30 cellular contexts compared by ENCODE assay signal in genomic region chr11:95984035-95984434, GRCh38.
"Had no signal": no experiment of that assay in that cellular context is flagged by ENCODE, and none has a peak within 500 bp of the region (broad histone marks: within the 10 kb centered on the region; RNA-seq: fewer than 3 reads in every experiment).

No MANE protein-coding gene starts in this region.

- H3K27ac Mint-ChIP-seq: activated B cell treated with CpG ODN at 0.5 μM for 24 hours; activated CD4-positive, alpha-beta memory T cell treated with anti-CD3 and anti-CD28 coated beads for 36 hours; activated naive CD4-positive, alpha-beta T cell treated with anti-CD3 and anti-CD28 coated beads, Interleukin-2, amount 10 ng/mL, durations not matched to agents 7 days and 5 days had no signal

- ATAC-seq: activated T-cell treated with anti-CD3 and anti-CD28 coated beads, Interleukin-2, amount 50 U/mL, for 4 hours had no signal

- H3K4me3 Mint-ChIP-seq: activated B cell treated with CpG ODN at 0.5 μM for 24 hours; activated CD4-positive, alpha-beta memory T cell treated with anti-CD3 and anti-CD28 coated beads for 36 hours; activated naive CD4-positive, alpha-beta T cell treated with anti-CD3 and anti-CD28 coated beads, Interleukin-2, amount 10 ng/mL, durations not matched to agents 7 days and 5 days; activated naive CD8-positive, alpha-beta T cell treated with anti-CD3 and anti-CD28 coated beads for 36 hours; activated T-cell treated with anti-CD3 and anti-CD28 coated beads, Interleukin-2, amount 50 U/mL, for 4 hours; activated T-helper 1 cell treated with anti-CD3 and anti-CD28 coated beads, Interleukin-12 subunit alpha, Interleukin-12 subunit beta, Interleukin-2, Interleukin-4 antibody, amounts not matched to agents 30 ng/mL and 10 ng/mL and 1 ng/mL, durations not matched to agents 14 hours and 24 hours and 36 hours; brain had no signal

- H3K4me1 Mint-ChIP-seq: activated B cell treated with CpG ODN at 0.5 μM for 24 hours; activated naive CD4-positive, alpha-beta T cell treated with anti-CD3 and anti-CD28 coated beads, Interleukin-2, amount 10 ng/mL, durations not matched to agents 7 days and 5 days had no signal

- H3K27me3 Mint-ChIP-seq: activated B cell treated with CpG ODN at 0.5 μM for 24 hours; activated CD4-positive, alpha-beta memory T cell treated with anti-CD3 and anti-CD28 coated beads for 36 hours; activated naive CD4-positive, alpha-beta T cell treated with anti-CD3 and anti-CD28 coated beads, Interleukin-2, amount 10 ng/mL, durations not matched to agents 7 days and 5 days; activated naive CD8-positive, alpha-beta T cell treated with anti-CD3 and anti-CD28 coated beads for 36 hours had no signal

- H3K9me3 Mint-ChIP-seq: activated B cell treated with CpG ODN at 0.5 μM for 24 hours; activated CD4-positive, alpha-beta memory T cell treated with anti-CD3 and anti-CD28 coated beads for 36 hours; activated naive CD4-positive, alpha-beta T cell treated with anti-CD3 and anti-CD28 coated beads, Interleukin-2, amount 10 ng/mL, durations not matched to agents 7 days and 5 days; activated naive CD8-positive, alpha-beta T cell treated with anti-CD3 and anti-CD28 coated beads for 36 hours; activated T-cell treated with anti-CD3 and anti-CD28 coated beads, Interleukin-2, amount 50 U/mL, for 4 hours; activated T-helper 1 cell treated with anti-CD3 and anti-CD28 coated beads, Interleukin-12 subunit alpha, Interleukin-12 subunit beta, Interleukin-2, Interleukin-4 antibody, amounts not matched to agents 30 ng/mL and 10 ng/mL and 1 ng/mL, durations not matched to agents 14 hours and 24 hours and 36 hours; brain had no signal

- DNase-seq: activated B cell treated with CpG ODN at 0.5 μM for 24 hours; activated CD4-positive, alpha-beta memory T cell treated with anti-CD3 and anti-CD28 coated beads for 36 hours; activated CD4-positive, alpha-beta T cell treated with anti-CD3 and anti-CD28 coated beads for 4 hours; activated CD4-positive, alpha-beta T cell treated with anti-CD3 and anti-CD28 coated beads, Interleukin-2, amount 50 U/mL, for 1 hour; activated CD4-positive, CD25-positive, alpha-beta regulatory T cell treated with anti-CD3 and anti-CD28 coated beads, Interleukin-2, amount 50 U/mL, for 72 hours; activated CD8-positive, alpha-beta memory T cell treated with anti-CD3 and anti-CD28 coated beads, Interleukin-2, amount 50 U/mL, for 4 hours; activated naive CD4-positive, alpha-beta T cell treated with anti-CD3 and anti-CD28 coated beads, Interleukin-2, amount 10 ng/mL, durations not matched to agents 7 days and 5 days; activated naive CD8-positive, alpha-beta T cell treated with anti-CD3 and anti-CD28 coated beads for 36 hours; activated T-cell treated with anti-CD3 and anti-CD28 coated beads for 4 hours; activated T-cell treated with anti-CD3 and anti-CD28 coated beads, Interleukin-2, amount 50 U/mL, for 4 hours; amygdala; central memory CD4-positive, alpha-beta T cell; NCI-H1092 treated with DMSO at 0.1 percent for 48 hours; NCI-H1417; NCI-H187 treated with DMSO at 0.1 percent for 48 hours; NCI-H2081; NCI-H2171 treated with DMSO at 0.1 percent for 48 hours; NCI-H2227 treated with DMSO at 0.1 percent for 48 hours; NCI-H446; NCI-H510A treated with DMSO at 0.1 percent for 48 hours; NK-92 treated with Interleukin-12 subunit alpha and Interleukin-12 subunit beta, amount 100 ng/mL, for 24 hours; Right ventricle myocardium superior; SW 1271; T-helper 1 cell; T-helper 2 cell; T-helper 9 cell had no signal

- H3K4me2 ChIP-seq: KMS-11 had no signal

- H3K27ac ChIP-seq: KMS-11, VCaP had no signal
